ENCODE assay signal across 8 cellular contexts in genomic region chr7:151017953-151018420, GRCh38. TPM values are rescaled to one million over a fixed set of nuclear protein-coding genes. Genes with fewer than 3 reads are reported as not detected.
A peak's percentile ranks its signal among the peaks of the same experiment; 100 is the strongest.
DNase-seq lines count a peak whose midpoint lies in the region; ATAC-seq, FAIRE-seq and TF ChIP-seq lines count a peak whose summit lies in the region.

No MANE protein-coding gene starts in this region.

- H3K4me3 ChIP-seq in iPS DF 6.9 (ENCODE audit: low read length) (peak overlapping the region; percentile 12; the same call in 1 of the 2 replicates), smooth muscle cell (peak overlapping the region; percentile 45)

- peak overlapping the region; percentile 78 for H3K27ac Mint-ChIP-seq in T-helper 2 cell treated with Interferon-gamma antibody and Interleukin-4, amounts not matched to agents 5 μg/mL and 100 μg/mL, for 36 hours

- peak; percentile 91 for TF ChIP-seq CTCF in smooth muscle cell (IDR thresholded peaks at IDR 0.05; ENCODE audit: borderline replicate concordance, insufficient read depth, poor library complexity, severe bottlenecking)

- H3K4me1 ChIP-seq in iPS DF 6.9 (ENCODE audit: control insufficient read depth, insufficient read depth, low read length) (peaks cover 15% of the 10 kb centered on the region), smooth muscle cell (ENCODE audit: low read depth) (peaks cover 19% of the 10 kb centered on the region)

- peaks cover 39% of the 10 kb centered on the region for H3K4me1 Mint-ChIP-seq in T-helper 2 cell treated with Interferon-gamma antibody and Interleukin-4, amounts not matched to agents 5 μg/mL and 100 μg/mL, for 36 hours (ENCODE audit: low read depth)

- WGBS in iPS DF 6.9 (ENCODE audit: insufficient coverage, insufficient read length), result no CpG with 5 or more reads among the region's 34 CpGs
- 14% methylated on average over 33 of the region's 34 CpGs for WGBS in smooth muscle cell (ENCODE audit: low lambda C conversion rate)

- H2AFZ ChIP-seq in smooth muscle cell (ENCODE audit: low read depth), result peak overlapping the region; percentile 73

- H3K9ac ChIP-seq in smooth muscle cell (ENCODE audit: low read depth), result no peak overlapping the region

- H3F3A ChIP-seq in smooth muscle cell (ENCODE audit: low read depth), result no peaks in the 10 kb centered on the region

- H3K4me2 ChIP-seq in smooth muscle cell, result peak overlapping the region; percentile 87

- H3K36me3 Mint-ChIP-seq in T-helper 2 cell treated with Interferon-gamma antibody and Interleukin-4, amounts not matched to agents 5 μg/mL and 100 μg/mL, for 36 hours (ENCODE audit: low read depth), result peaks cover 12% of the 10 kb centered on the region

- no peaks in the 10 kb centered on the region for H3K36me3 ChIP-seq in iPS DF 6.9 (ENCODE audit: control insufficient read depth, insufficient read depth, low read length)
- H3K36me3 ChIP-seq in smooth muscle cell (ENCODE audit: low read depth), result no peaks in the 10 kb centered on the region

- no peaks in the 10 kb centered on the region for H4K20me1 ChIP-seq in smooth muscle cell (ENCODE audit: low read depth)

- no peaks in the 10 kb centered on the region for H3K79me2 ChIP-seq in smooth muscle cell (ENCODE audit: low read depth)

- no peak for FAIRE-seq in GM18507 (lab: Jason Lieb, UNC)

- H3K9me3 Mint-ChIP-seq in T-helper 2 cell treated with Interferon-gamma antibody and Interleukin-4, amounts not matched to agents 5 μg/mL and 100 μg/mL, for 36 hours, result no peaks in the 10 kb centered on the region

- DNase-seq in AG08395 (ENCODE audit: low spot score) (peak; percentile 57), GM18507 (ENCODE audit: extremely low spot score, insufficient read length, low read depth) (peak; percentile 46), HuH-7.5 (ENCODE audit: low spot score) (peak; percentile 93), anterior cingulate cortex (lab: John Stamatoyannopoulos, UW) (peak in 37 of 58 donors; percentile 4 to 74 (median 33)), iPS DF 6.9 (ENCODE audit: low read depth, low spot score) (peak; percentile 63), smooth muscle cell (lab: John Stamatoyannopoulos, UW; ENCODE audit: unreplicated experiment) (peak; percentile 36)
- DNase-seq in T-helper 2 cell treated with Interferon-gamma antibody and Interleukin-4, amounts not matched to agents 5 μg/mL and 100 μg/mL, for 36 hours (ENCODE audit: low spot score), result peak; percentile 71

- ATAC-seq in GM19467 (IDR thresholded peaks at IDR 0.05; ENCODE audit: unreplicated experiment), result no peak

- no peak overlapping the region for H3K27ac ChIP-seq in iPS DF 6.9 (ENCODE audit: low read length)
- no peak overlapping the region for H3K27ac ChIP-seq in smooth muscle cell (ENCODE audit: low read depth)

- H3K9me3 ChIP-seq in iPS DF 6.9 (ENCODE audit: control insufficient read depth, insufficient read depth, low read length), result no peaks in the 10 kb centered on the region
- no peaks in the 10 kb centered on the region for H3K9me3 ChIP-seq in smooth muscle cell (replicated peaks; ENCODE audit: low read depth)

- H3K4me3 Mint-ChIP-seq in T-helper 2 cell treated with Interferon-gamma antibody and Interleukin-4, amounts not matched to agents 5 μg/mL and 100 μg/mL, for 36 hours, result peak overlapping the region; percentile 79

- H3K27me3 Mint-ChIP-seq in T-helper 2 cell treated with Interferon-gamma antibody and Interleukin-4, amounts not matched to agents 5 μg/mL and 100 μg/mL, for 36 hours (ENCODE audit: low read depth), result peaks cover 35% of the 10 kb centered on the region

- H3K27me3 ChIP-seq in iPS DF 6.9 (ENCODE audit: control insufficient read depth, insufficient read depth, low read length) (peaks cover 15% of the 10 kb centered on the region; the same call in 1 of the 2 replicates), smooth muscle cell (ENCODE audit: low read depth) (no peaks in the 10 kb centered on the region)

RNA-seq across cellular contexts. Expression of gene ATG9B, which starts 6.3 kb away (rescaled TPM):
- total RNA-seq in smooth muscle cell, result 1.7 and 2.6 TPM in 2 replicates
- polyA plus RNA-seq in smooth muscle cell, result 6.5 and 16.6 TPM in 2 replicates

RNA-seq across cellular contexts. Expression of gene ABCB8, which starts 10.3 kb away (rescaled TPM):
- total RNA-seq in smooth muscle cell, result 17.3 and 23.4 TPM in 2 replicates
- 24.2 and 27.0 TPM in 2 replicates for polyA plus RNA-seq in smooth muscle cell

RNA-seq across cellular contexts. Expression of gene NOS3, which starts 27.2 kb away (rescaled TPM):
- total RNA-seq in smooth muscle cell, result 3.4 and 6.2 TPM in 2 replicates
- polyA plus RNA-seq in smooth muscle cell, result 7.8 and 11.7 TPM in 2 replicates

RNA-seq across cellular contexts. Expression of gene ASIC3, which starts 30.3 kb away (rescaled TPM):
- total RNA-seq in smooth muscle cell, result 2.2 and 2.3 TPM in 2 replicates
- 2.0 and 4.7 TPM in 2 replicates for polyA plus RNA-seq in smooth muscle cell

RNA-seq across cellular contexts. Expression of gene CDK5, which starts 39.7 kb away (rescaled TPM):
- 18.6 and 22.1 TPM in 2 replicates for total RNA-seq in smooth muscle cell
- polyA plus RNA-seq in smooth muscle cell, result 36.4 and 50.1 TPM in 2 replicates

Comparison
In these comparisons a context has a peak if more than half of its experiments do, and no peak if none do; other contexts are left out.
1. DNase-seq: peak in every context shown above with its lines; median percentile 93 in HuH-7.5; 71 in T-helper 2 cell treated with Interferon-gamma antibody and Interleukin-4, amounts not matched to agents 5 μg/mL and 100 μg/mL, for 36 hours; 63 in iPS DF 6.9; 57 in AG08395; 46 in GM18507; 36 in smooth muscle cell; 33 in anterior cingulate cortex.